ENCODE assay signal across 20 cellular contexts in the genomic region with DNA sequence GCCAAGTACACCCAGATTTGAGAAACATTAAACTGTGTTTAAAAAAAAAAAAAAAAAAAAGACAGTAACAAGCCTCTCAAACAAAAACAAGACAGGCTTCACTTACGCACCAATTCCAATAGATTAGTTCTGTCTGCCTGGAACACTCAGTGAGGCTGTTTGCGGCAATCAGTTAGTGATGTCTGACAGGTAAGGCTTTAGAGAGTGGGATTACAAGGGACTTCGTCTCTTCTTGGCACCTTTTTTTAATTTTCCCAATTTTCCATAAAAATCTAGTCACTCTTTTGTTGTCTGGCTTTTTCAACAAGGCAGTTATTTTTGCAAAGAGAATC.
A peak's percentile ranks its signal among the peaks of the same experiment; 100 is the strongest.
DNase-seq lines count a peak whose midpoint lies in the region; ATAC-seq, FAIRE-seq and TF ChIP-seq lines count a peak whose summit lies in the region.
"Had no signal": no experiment of that assay in that cellular context is flagged by ENCODE, and none has a peak within 500 bp of the region (broad histone marks: within the 10 kb centered on the region; RNA-seq: fewer than 3 reads in every experiment).

No MANE protein-coding gene starts in this region.

- intact Hi-C loops in Right ventricle myocardium superior (cut with DNase I) (no loop called here), adrenal gland (cut with DNase I) (no loop called here), testis (cut with DNase I; ENCODE audit: low total_unique reads) (no loop called here)

- no peak for ATAC-seq in Right ventricle myocardium superior (ENCODE audit: poor library complexity)
- no peak for ATAC-seq in GM19452 (IDR thresholded peaks at IDR 0.05; ENCODE audit: unreplicated experiment)
- ATAC-seq: GM12878, Right ventricle myocardium inferior had no signal

- H3K27me3 ChIP-seq in cardiac muscle cell (no peaks in the 10 kb centered on the region), adrenal gland (no peaks in the 10 kb centered on the region), testis (no peaks in the 10 kb centered on the region)
- H3K27me3 ChIP-seq: neural progenitor cell, spleen had no signal

- DNase-seq in cardiac muscle cell (ENCODE audit: low read depth in 1 of 2, low spot score in 1 of 2) = peak in 1 of 2 donors; percentile 26
- DNase-seq in Right ventricle myocardium superior = no peak
- no peak for DNase-seq in adrenal gland
- DNase-seq in testis = no peak
- no peak for DNase-seq in KBM-7
- DNase-seq in NCI-H2227 (lab: John Stamatoyannopoulos, UW; ENCODE audit: unreplicated experiment) = no peak
- DNase-seq: ACHN; activated CD4-positive, alpha-beta memory T cell treated with anti-CD3 and anti-CD28 coated beads, Interleukin-2, amount 10 ng/mL, durations not matched to agents 7 days and 5 days; activated naive CD4-positive, alpha-beta T cell treated with anti-CD3 and anti-CD28 coated beads for 36 hours; activated T-cell treated with anti-CD3 and anti-CD28 coated beads, Interleukin-2, amount 50 U/mL, for 24 hours; NCI-H2029 treated with DMSO at 0.1 percent for 48 hours; spleen; stimulated activated CD4-positive, alpha-beta T cell treated with anti-CD3 and anti-CD28 coated beads, Interleukin-4, amount 100 ng/mL, for 4 hours had no signal

- peak; percentile 60 for FAIRE-seq in islet of Langerhans (lab: Jason Lieb, UNC)
- FAIRE-seq: GM12878 had no signal

- H3K27ac ChIP-seq in cardiac muscle cell (peak overlapping the region; percentile 82), adrenal gland (peak overlapping the region in 3 of 5 donors; percentile 4 to 57 (median 47)), testis (peak overlapping the region; percentile 15 to 41)
- H3K27ac ChIP-seq: C4-2B, KMS-11, neural progenitor cell had no signal

- H3K36me3 ChIP-seq in cardiac muscle cell = no peaks in the 10 kb centered on the region
- H3K36me3 ChIP-seq in adrenal gland (replicated peaks in 1 of 2) = peaks cover 0 to 40% of the 10 kb centered on the region in 2 donors
- H3K36me3 ChIP-seq in testis (ENCODE audit: low read depth, missing control alignments) = no peaks in the 10 kb centered on the region
- H3K36me3 ChIP-seq: neural progenitor cell had no signal

- H3K4me1 ChIP-seq in cardiac muscle cell (ENCODE audit: low read depth) = peaks cover 62% of the 10 kb centered on the region
- H3K4me1 ChIP-seq in adrenal gland (replicated peaks in 1 of 2) = peaks cover 29 to 36% of the 10 kb centered on the region in 2 donors
- H3K4me1 ChIP-seq in testis = peaks cover 57% of the 10 kb centered on the region
- H3K4me1 ChIP-seq: neural progenitor cell had no signal

- H3K9me3 ChIP-seq in cardiac muscle cell (ENCODE audit: low read depth) (no peaks in the 10 kb centered on the region), adrenal gland (replicated peaks in 1 of 3) (no peaks in the 10 kb centered on the region), testis (no peaks in the 10 kb centered on the region)
- H3K9me3 ChIP-seq: spleen had no signal

- H3K4me3 ChIP-seq in cardiac muscle cell (no peak overlapping the region), adrenal gland (no peak overlapping the region), testis (no peak overlapping the region)
- H3K4me3 ChIP-seq: GM12878, neural progenitor cell, spleen had no signal

- 76 to 84% (median 80%) methylated on average over 3 of the region's 3 CpGs for WGBS in adrenal gland, 4 donors
- WGBS in testis, 2 donors = 54 to 71% methylated on average over 3 of the region's 3 CpGs

- in situ Hi-C loops in KBM-7 (cut with MboI; ENCODE audit: low pct_unique_long_range_greater_than_20kb, low sequenced_read_pairs) = no loop called here

- TF ChIP-seq POLR2A in adrenal gland (IDR thresholded peaks at IDR 0.05) = no peak
- no peak for TF ChIP-seq POLR2A in testis (IDR thresholded peaks at IDR 0.05)

- TF ChIP-seq CTCF in cardiac muscle cell (IDR thresholded peaks at IDR 0.05; ENCODE audit: low read depth, low read length) (no peak), adrenal gland (IDR thresholded peaks at IDR 0.05) (no peak), testis (IDR thresholded peaks at IDR 0.05) (no peak)

Comparison
In these comparisons a context has a peak if more than half of its experiments do, and no peak if none do; other contexts are left out.
1. H3K27ac ChIP-seq: peak in every context shown above with its lines; median percentile 82 in cardiac muscle cell; 47 in adrenal gland; 28 in testis.